ENCODE assay signal across 20 cellular contexts in genomic region chr5:160727296-160727997, GRCh38.
"Had no signal": no experiment of that assay in that cellular context is flagged by ENCODE, and none has a peak within 500 bp of the region (broad histone marks: within the 10 kb centered on the region; RNA-seq: fewer than 3 reads in every experiment).

No MANE protein-coding gene starts in this region.

- DNase-seq: effector memory CD4-positive, alpha-beta T cell; gastrocnemius medialis; heart right ventricle; hypothalamus; left cardiac atrium; left ventricle myocardium superior; naive thymus-derived CD8-positive, alpha-beta T cell; psoas muscle; sigmoid colon; stimulated activated CD4-positive, alpha-beta T cell treated with anti-CD3 and anti-CD28 coated beads, Interleukin-2, amount 100 ng/mL, for 24 hours; stimulated activated CD4-positive, alpha-beta T cell treated with anti-CD3 and anti-CD28 coated beads, Interleukin-4, amount 100 ng/mL, for 4 hours; stimulated activated naive B cell treated with anti-CD40 and anti-IgM and Interleukin-4, amounts not matched to agents 10 μg/mL and 1 μg/mL and 100 μg/mL, for 72 hours; stimulated activated naive CD8-positive, alpha-beta T cell treated with anti-CD3 and anti-CD28 coated beads, Interleukin-15, amount 100 ng/mL, for 72 hours; testis; transverse colon had no signal

- H3K4me1 ChIP-seq: esophagus muscularis mucosa, gastrocnemius medialis, heart right ventricle, psoas muscle, sigmoid colon, testis had no signal

- ATAC-seq: gastrocnemius medialis; heart right ventricle; left cardiac atrium; left ventricle myocardium superior; naive thymus-derived CD8-positive, alpha-beta T cell; psoas muscle; stimulated activated naive B cell treated with anti-CD40 and anti-IgM and Interleukin-4, amounts not matched to agents 10 μg/mL and 1 μg/mL and 100 μg/mL, for 72 hours; stimulated activated naive CD8-positive, alpha-beta T cell treated with anti-CD3 and anti-CD28 coated beads, Interleukin-15, amount 100 ng/mL, for 72 hours had no signal

- H3K4me3 ChIP-seq: esophagus muscularis mucosa, gastrocnemius medialis, heart right ventricle, lung, psoas muscle, sigmoid colon, skin epidermis, testis, transverse colon had no signal

- H3K36me3 ChIP-seq: esophagus muscularis mucosa, gastrocnemius medialis, heart right ventricle, neutrophil, sigmoid colon, transverse colon had no signal

- H3K9me3 ChIP-seq: esophagus muscularis mucosa, gastrocnemius medialis, heart right ventricle, neutrophil, psoas muscle, sigmoid colon, testis, transverse colon had no signal

- H3K27ac ChIP-seq: epithelial cell of prostate, esophagus muscularis mucosa, gastrocnemius medialis, heart right ventricle, neutrophil, psoas muscle, sigmoid colon, skin epidermis, testis, transverse colon had no signal

- H3K27me3 ChIP-seq: esophagus muscularis mucosa, gastrocnemius medialis, neutrophil, sigmoid colon, testis, transverse colon had no signal
